Comparison of ENCODE assay signal across 11 cellular contexts in genomic region chr2:159891917-159892691, GRCh38. TPM values are rescaled to one million over a fixed set of nuclear protein-coding genes. Genes with fewer than 3 reads are reported as not detected.
DNase-seq lines count a peak whose midpoint lies in the region; ATAC-seq and TF ChIP-seq lines count a peak whose summit lies in the region.
"Had no signal": no experiment of that assay in that cellular context is flagged by ENCODE, and none has a peak within 500 bp of the region (broad histone marks: within the 10 kb centered on the region; RNA-seq: fewer than 3 reads in every experiment).

No MANE protein-coding gene starts in this region.

- CTCF ChIA-PET in activated CD8-positive, alpha-beta T cell treated with anti-CD3 and anti-CD28 coated beads for 36 hours (lab: Charles Lee): interaction anchor here (1.0 to 1.3 kb wide), 3 partner anchors 8 to 14 kb away, joined by 3 to 4 read pairs (median 3); no protein-coding TSS in a partner anchor
- CTCF ChIA-PET in activated CD8-positive, alpha-beta T cell treated with anti-CD3 and anti-CD28 coated beads, Interleukin-2, amount 10 ng/mL, durations not matched to agents 7 days and 5 days (lab: Charles Lee): interaction anchor here (1.2 kb wide), 1 partner anchor 10 kb away, joined by 4 read pairs; no protein-coding TSS in a partner anchor

- no peak overlapping the region for H3K4me3 Mint-ChIP-seq in activated CD8-positive, alpha-beta T cell treated with anti-CD3 and anti-CD28 coated beads for 36 hours
- H3K4me3 Mint-ChIP-seq in activated CD8-positive, alpha-beta T cell treated with anti-CD3 and anti-CD28 coated beads, Interleukin-2, amount 10 ng/mL, durations not matched to agents 7 days and 5 days: no peak overlapping the region
- H3K4me3 Mint-ChIP-seq in central memory CD8-positive, alpha-beta T cell: no peak overlapping the region
- H3K4me3 Mint-ChIP-seq in stimulated activated memory B cell treated with anti-CD40 and anti-IgM and Interleukin-4, amounts not matched to agents 10 μg/mL and 1 μg/mL and 100 μg/mL, for 72 hours: no peak overlapping the region
- H3K4me3 Mint-ChIP-seq in immature natural killer cell: no peak overlapping the region
- H3K4me3 Mint-ChIP-seq: nephron progenitor cell had no signal

- peaks cover 44% of the 10 kb centered on the region for H3K36me3 Mint-ChIP-seq in activated CD8-positive, alpha-beta T cell treated with anti-CD3 and anti-CD28 coated beads for 36 hours (ENCODE audit: low read depth)
- peaks cover 17% of the 10 kb centered on the region for H3K36me3 Mint-ChIP-seq in activated CD8-positive, alpha-beta T cell treated with anti-CD3 and anti-CD28 coated beads, Interleukin-2, amount 10 ng/mL, durations not matched to agents 7 days and 5 days (ENCODE audit: low read depth)
- H3K36me3 Mint-ChIP-seq in central memory CD8-positive, alpha-beta T cell (ENCODE audit: insufficient read depth): peaks cover 8% of the 10 kb centered on the region
- peaks cover 82% of the 10 kb centered on the region for H3K36me3 Mint-ChIP-seq in stimulated activated memory B cell treated with anti-CD40 and anti-IgM and Interleukin-4, amounts not matched to agents 10 μg/mL and 1 μg/mL and 100 μg/mL, for 72 hours
- H3K36me3 Mint-ChIP-seq in immature natural killer cell: peaks cover 14 to 33% (median 23%) of the 10 kb centered on the region in 3 donors

- no peaks in the 10 kb centered on the region for H3K27me3 Mint-ChIP-seq in activated CD8-positive, alpha-beta T cell treated with anti-CD3 and anti-CD28 coated beads for 36 hours
- no peaks in the 10 kb centered on the region for H3K27me3 Mint-ChIP-seq in activated CD8-positive, alpha-beta T cell treated with anti-CD3 and anti-CD28 coated beads, Interleukin-2, amount 10 ng/mL, durations not matched to agents 7 days and 5 days (ENCODE audit: low read depth)
- no peaks in the 10 kb centered on the region for H3K27me3 Mint-ChIP-seq in central memory CD8-positive, alpha-beta T cell
- no peaks in the 10 kb centered on the region for H3K27me3 Mint-ChIP-seq in stimulated activated memory B cell treated with anti-CD40 and anti-IgM and Interleukin-4, amounts not matched to agents 10 μg/mL and 1 μg/mL and 100 μg/mL, for 72 hours
- peaks cover 0 to 2% (median 0%) of the 10 kb centered on the region in 3 donors for H3K27me3 Mint-ChIP-seq in immature natural killer cell (ENCODE audit: low read depth in 3 of 3)

- ATAC-seq in activated CD8-positive, alpha-beta T cell treated with anti-CD3 and anti-CD28 coated beads for 36 hours: no peak
- ATAC-seq in activated CD8-positive, alpha-beta T cell treated with anti-CD3 and anti-CD28 coated beads, Interleukin-2, amount 10 ng/mL, durations not matched to agents 7 days and 5 days: no peak
- ATAC-seq in central memory CD8-positive, alpha-beta T cell (replicated peaks; ENCODE audit: extremely low read depth, poor library complexity, severe bottlenecking): no peak
- ATAC-seq in stimulated activated memory B cell treated with anti-CD40 and anti-IgM and Interleukin-4, amounts not matched to agents 10 μg/mL and 1 μg/mL and 100 μg/mL, for 72 hours: no peak

- H3K4me1 Mint-ChIP-seq in activated CD8-positive, alpha-beta T cell treated with anti-CD3 and anti-CD28 coated beads for 36 hours (ENCODE audit: low read depth): peaks cover 65% of the 10 kb centered on the region
- peaks cover 12% of the 10 kb centered on the region for H3K4me1 Mint-ChIP-seq in activated CD8-positive, alpha-beta T cell treated with anti-CD3 and anti-CD28 coated beads, Interleukin-2, amount 10 ng/mL, durations not matched to agents 7 days and 5 days (ENCODE audit: low read depth)
- peaks cover 35% of the 10 kb centered on the region for H3K4me1 Mint-ChIP-seq in central memory CD8-positive, alpha-beta T cell
- H3K4me1 Mint-ChIP-seq in stimulated activated memory B cell treated with anti-CD40 and anti-IgM and Interleukin-4, amounts not matched to agents 10 μg/mL and 1 μg/mL and 100 μg/mL, for 72 hours: peaks cover 74% of the 10 kb centered on the region
- H3K4me1 Mint-ChIP-seq in immature natural killer cell: peaks cover 2 to 17% of the 10 kb centered on the region in 2 donors

- TF ChIP-seq CTCF in activated CD8-positive, alpha-beta T cell treated with anti-CD3 and anti-CD28 coated beads for 36 hours (IDR thresholded peaks at IDR 0.05): no peak

- no peak for DNase-seq in activated CD8-positive, alpha-beta T cell treated with anti-CD3 and anti-CD28 coated beads for 36 hours
- no peak for DNase-seq in activated CD8-positive, alpha-beta T cell treated with anti-CD3 and anti-CD28 coated beads, Interleukin-2, amount 10 ng/mL, durations not matched to agents 7 days and 5 days
- peak; percentile 58 for DNase-seq in HT-29 (ENCODE audit: low spot score)
- DNase-seq in central memory CD8-positive, alpha-beta T cell (ENCODE audit: low spot score in 2 of 2): no peak
- no peak for DNase-seq in immature natural killer cell
- DNase-seq in CD1c-positive myeloid dendritic cell (ENCODE audit: extremely low spot score): no peak
- no peak for DNase-seq in amygdala (lab: John Stamatoyannopoulos, UW)
- DNase-seq: effector CD8-positive, alpha-beta T cell; nephron progenitor cell had no signal

- H3K9me3 Mint-ChIP-seq in activated CD8-positive, alpha-beta T cell treated with anti-CD3 and anti-CD28 coated beads for 36 hours: no peaks in the 10 kb centered on the region
- no peaks in the 10 kb centered on the region for H3K9me3 Mint-ChIP-seq in activated CD8-positive, alpha-beta T cell treated with anti-CD3 and anti-CD28 coated beads, Interleukin-2, amount 10 ng/mL, durations not matched to agents 7 days and 5 days (ENCODE audit: insufficient read depth)
- no peaks in the 10 kb centered on the region for H3K9me3 Mint-ChIP-seq in central memory CD8-positive, alpha-beta T cell
- H3K9me3 Mint-ChIP-seq in stimulated activated memory B cell treated with anti-CD40 and anti-IgM and Interleukin-4, amounts not matched to agents 10 μg/mL and 1 μg/mL and 100 μg/mL, for 72 hours: no peaks in the 10 kb centered on the region
- H3K9me3 Mint-ChIP-seq in immature natural killer cell: no peaks in the 10 kb centered on the region
- H3K9me3 Mint-ChIP-seq: nephron progenitor cell had no signal

- H3K27ac Mint-ChIP-seq in activated CD8-positive, alpha-beta T cell treated with anti-CD3 and anti-CD28 coated beads for 36 hours: peak overlapping the region; percentile 76
- no peak overlapping the region for H3K27ac Mint-ChIP-seq in activated CD8-positive, alpha-beta T cell treated with anti-CD3 and anti-CD28 coated beads, Interleukin-2, amount 10 ng/mL, durations not matched to agents 7 days and 5 days
- H3K27ac Mint-ChIP-seq in central memory CD8-positive, alpha-beta T cell (ENCODE audit: low read depth): peak overlapping the region; percentile 58
- H3K27ac Mint-ChIP-seq in stimulated activated memory B cell treated with anti-CD40 and anti-IgM and Interleukin-4, amounts not matched to agents 10 μg/mL and 1 μg/mL and 100 μg/mL, for 72 hours: peak overlapping the region; percentile 92
- H3K27ac Mint-ChIP-seq in immature natural killer cell: no peak overlapping the region
- H3K27ac Mint-ChIP-seq: nephron progenitor cell had no signal

- intact Hi-C loops in activated CD8-positive, alpha-beta T cell treated with anti-CD3 and anti-CD28 coated beads for 36 hours (cut with micrococcal nuclease): no loop called here

- POLR2A ChIA-PET in activated CD8-positive, alpha-beta T cell treated with anti-CD3 and anti-CD28 coated beads for 36 hours (lab: Charles Lee): interaction anchor here (0.6 to 0.9 kb wide), 2 partner anchors 12 to 22 kb away, joined by 3 read pairs; no protein-coding TSS in a partner anchor
- POLR2A ChIA-PET in activated CD8-positive, alpha-beta T cell treated with anti-CD3 and anti-CD28 coated beads, Interleukin-2, amount 10 ng/mL, durations not matched to agents 7 days and 5 days (lab: Charles Lee): interaction anchor here (0.5 to 2.3 kb wide), 2 partner anchors 12 to 103 kb away, joined by 5 to 10 read pairs; partner anchors contain the start of gene LY75

RNA-seq across cellular contexts. Expression of gene LY75, which starts 12.5 kb away (rescaled TPM):
- total RNA-seq in activated CD8-positive, alpha-beta T cell treated with anti-CD3 and anti-CD28 coated beads for 36 hours: 10 to 100 TPM; 33.1 to 33.6 TPM
- 10 to 100 TPM; 24.0 to 24.3 TPM for total RNA-seq in activated CD8-positive, alpha-beta T cell treated with anti-CD3 and anti-CD28 coated beads, Interleukin-2, amount 10 ng/mL, durations not matched to agents 7 days and 5 days
- total RNA-seq in HT-29 (2014; rRNA removed; shearing (Covaris generic)): 22.7 and 27.2 TPM in 2 replicates
- polyA plus RNA-seq in immature natural killer cell: 10 to 100 TPM; 28.2 to 46.7 (median 39.7) TPM
- total RNA-seq: NCI-H460 had no signal

Comparison
In these comparisons a context has a peak if more than half of its experiments do, and no peak if none do; other contexts are left out.
1. H3K27ac Mint-ChIP-seq: peak in activated CD8-positive, alpha-beta T cell treated with anti-CD3 and anti-CD28 coated beads for 36 hours (single experiment), central memory CD8-positive, alpha-beta T cell (single experiment) and stimulated activated memory B cell treated with anti-CD40 and anti-IgM and Interleukin-4, amounts not matched to agents 10 μg/mL and 1 μg/mL and 100 μg/mL, for 72 hours (single experiment); none in activated CD8-positive, alpha-beta T cell treated with anti-CD3 and anti-CD28 coated beads, Interleukin-2, amount 10 ng/mL, durations not matched to agents 7 days and 5 days (single experiment) and immature natural killer cell (0 of 6).